Comparison of ENCODE assay signal across 29 cellular contexts in genomic region chr1:118961156-118961555, GRCh38. TPM values are rescaled to one million over a fixed set of nuclear protein-coding genes. Genes with fewer than 3 reads are reported as not detected.
DNase-seq lines count a peak whose midpoint lies in the region; ATAC-seq and TF ChIP-seq lines count a peak whose summit lies in the region.
"Had no signal": no experiment of that assay in that cellular context is flagged by ENCODE, and none has a peak within 500 bp of the region (broad histone marks: within the 10 kb centered on the region; RNA-seq: fewer than 3 reads in every experiment).

No MANE protein-coding gene starts in this region.

- peak in 1 of 4 donors; percentile 23 for ATAC-seq in psoas muscle
- ATAC-seq in HG03432 (IDR thresholded peaks at IDR 0.05; ENCODE audit: unreplicated experiment), result no peak
- no peak for ATAC-seq in HG03139 (IDR thresholded peaks at IDR 0.05; ENCODE audit: unreplicated experiment)
- ATAC-seq: activated naive CD4-positive, alpha-beta T cell treated with anti-CD3 and anti-CD28 coated beads, Interleukin-2, amount 50 U/mL, for 72 hours had no signal

- peaks cover 13% of the 10 kb centered on the region for H3K36me3 Mint-ChIP-seq in Calu3 (ENCODE audit: insufficient read depth, unreplicated experiment)
- no peaks in the 10 kb centered on the region for H3K36me3 Mint-ChIP-seq in activated naive CD4-positive, alpha-beta T cell treated with anti-CD3 and anti-CD28 coated beads, Interleukin-2, amount 10 ng/mL, durations not matched to agents 7 days and 5 days
- H3K36me3 Mint-ChIP-seq: memory B cell, naive B cell had no signal

- peak overlapping the region; percentile 35 for H3K4me3 Mint-ChIP-seq in Calu3 (ENCODE audit: low read depth, unreplicated experiment)
- H3K4me3 Mint-ChIP-seq in activated naive CD4-positive, alpha-beta T cell treated with anti-CD3 and anti-CD28 coated beads, Interleukin-2, amount 10 ng/mL, durations not matched to agents 7 days and 5 days, result no peak overlapping the region
- H3K4me3 Mint-ChIP-seq: activated B cell treated with CpG ODN at 0.5 μM for 24 hours, memory B cell had no signal

- peaks cover 48% of the 10 kb centered on the region for H3K4me1 Mint-ChIP-seq in Calu3 (ENCODE audit: low read depth, unreplicated experiment)
- H3K4me1 Mint-ChIP-seq in activated naive CD4-positive, alpha-beta T cell treated with anti-CD3 and anti-CD28 coated beads, Interleukin-2, amount 10 ng/mL, durations not matched to agents 7 days and 5 days, result no peaks in the 10 kb centered on the region

- H3K27me3 ChIP-seq in psoas muscle (ENCODE audit: insufficient read depth in 3 of 3, low read length in 2 of 3), result no peaks in the 10 kb centered on the region
- H3K27me3 ChIP-seq: spleen, vagina had no signal

- no peak for TF ChIP-seq CTCF in Calu3 (IDR thresholded peaks at IDR 0.05; ENCODE audit: unreplicated experiment)
- no peak for TF ChIP-seq CTCF in epithelial cell of esophagus (IDR thresholded peaks at IDR 0.05; ENCODE audit: insufficient read depth, low read depth, low read length, missing control alignments)
- no peak for TF ChIP-seq CTCF in psoas muscle (IDR thresholded peaks at IDR 0.05)

- peak overlapping the region; percentile 74 for H3K27ac Mint-ChIP-seq in Calu3 (ENCODE audit: unreplicated experiment)
- no peak overlapping the region for H3K27ac Mint-ChIP-seq in activated naive CD4-positive, alpha-beta T cell treated with anti-CD3 and anti-CD28 coated beads, Interleukin-2, amount 10 ng/mL, durations not matched to agents 7 days and 5 days
- H3K27ac Mint-ChIP-seq: activated naive CD4-positive, alpha-beta T cell treated with anti-CD3 and anti-CD28 coated beads, Interleukin-2, amount 50 U/mL, for 72 hours had no signal

- H3K36me3 ChIP-seq in psoas muscle (ENCODE audit: insufficient read depth in 1 of 2, low read depth in 1 of 2), result no peaks in the 10 kb centered on the region
- H3K36me3 ChIP-seq: spleen, thoracic aorta, vagina had no signal

- CTCF ChIA-PET in Calu3 (lab: Charles Lee), result no interaction called here
- CTCF ChIA-PET in activated naive CD4-positive, alpha-beta T cell treated with anti-CD3 and anti-CD28 coated beads, Interleukin-2, amount 10 ng/mL, durations not matched to agents 7 days and 5 days (lab: Charles Lee), result no interaction called here

- BruUV-seq in Calu3 (replicated peaks; lab: Mats Ljungman, UMichigan), result no TSS peak

- intact Hi-C loops in Calu3 (cut with micrococcal nuclease; ENCODE audit: unreplicated experiment), result loop anchor here (5.0 kb wide), 1 partner anchor 41 kb away; no protein-coding TSS in a partner anchor
- intact Hi-C loops in psoas muscle (cut with DNase I), result no loop called here

- WGBS in psoas muscle, 3 donors, result 55 to 70% (median 69%) methylated on average over 2 of the region's 2 CpGs

- H3K27me3 Mint-ChIP-seq in Calu3 (ENCODE audit: unreplicated experiment), result no peaks in the 10 kb centered on the region
- peaks cover 6% of the 10 kb centered on the region for H3K27me3 Mint-ChIP-seq in activated naive CD4-positive, alpha-beta T cell treated with anti-CD3 and anti-CD28 coated beads, Interleukin-2, amount 10 ng/mL, durations not matched to agents 7 days and 5 days
- H3K27me3 Mint-ChIP-seq: memory B cell had no signal

- H3K4me3 ChIP-seq in epithelial cell of esophagus (ENCODE audit: low read length) (no peak overlapping the region), psoas muscle (no peak overlapping the region)
- H3K4me3 ChIP-seq: spleen, thoracic aorta, vagina had no signal

- H3K9me3 ChIP-seq in psoas muscle, result no peaks in the 10 kb centered on the region
- H3K9me3 ChIP-seq: thoracic aorta, vagina had no signal

- DNase-seq in Calu3, result no peak
- DNase-seq in M059J (ENCODE audit: low read depth), result peak; percentile 44
- DNase-seq in epithelial cell of esophagus (ENCODE audit: low read depth), result peak; percentile 4
- no peak for DNase-seq in psoas muscle
- DNase-seq in activated naive CD4-positive, alpha-beta T cell treated with anti-CD3 and anti-CD28 coated beads, Interleukin-2, amount 10 ng/mL, durations not matched to agents 7 days and 5 days, result no peak
- DNase-seq in SKM-1 treated with dmso at 0.1 percent for 144 hours (lab: John Stamatoyannopoulos, UW; ENCODE audit: unreplicated experiment), result no peak
- DNase-seq: activated B cell treated with CpG ODN at 0.5 μM for 24 hours; activated CD4-positive, alpha-beta T cell treated with anti-CD3 and anti-CD28 coated beads, Interleukin-2, amount 50 U/mL, for 4 hours; aorta; caudate nucleus; GDM1; Karpas-422; kidney glomerular epithelial cell; naive B cell; NCI-H1092; NCI-H2029; NCI-H2227 treated with DMSO at 0.1 percent for 48 hours; nucleus accumbens; spleen; stimulated activated CD4-positive, alpha-beta T cell treated with anti-CD3 and anti-CD28 coated beads, Interleukin-4, amount 100 ng/mL, for 24 hours; stimulated activated naive CD4-positive, alpha-beta T cell had no signal

- H3K4me1 ChIP-seq in psoas muscle, result peaks cover 74% of the 10 kb centered on the region
- H3K4me1 ChIP-seq: vagina had no signal

- peak overlapping the region; percentile 91 for H3K27ac ChIP-seq in psoas muscle
- H3K27ac ChIP-seq: C4-2B, thoracic aorta, vagina had no signal

- peaks cover 6% of the 10 kb centered on the region for H3K9me3 Mint-ChIP-seq in Calu3 (ENCODE audit: low read depth, unreplicated experiment)
- H3K9me3 Mint-ChIP-seq in activated naive CD4-positive, alpha-beta T cell treated with anti-CD3 and anti-CD28 coated beads, Interleukin-2, amount 10 ng/mL, durations not matched to agents 7 days and 5 days, result peaks cover 2% of the 10 kb centered on the region
- H3K9me3 Mint-ChIP-seq: activated B cell treated with CpG ODN at 0.5 μM for 24 hours had no signal

RNA-seq across cellular contexts. Expression of gene TBX15, which starts 27.0 kb away (rescaled TPM):
- total RNA-seq in Calu3 (2022), result 0.17 TPM in 1 of 2 replicates, not detected in the other
- total RNA-seq in M059J (2014; rRNA removed; shearing (Covaris generic)), result 1.5 and 2.9 TPM in 2 replicates
- 100 to 1,000 TPM in 3 of 4 donors, 10 to 100 TPM in 1; 62.5 to 220 (median 143) TPM for total RNA-seq in psoas muscle
- polyA plus RNA-seq in psoas muscle, result 100 to 1,000 TPM in 1 of 3 donors, 10 to 100 TPM in 2; 37.0 to 105 (median 53.8) TPM
- total RNA-seq: activated naive CD4-positive, alpha-beta T cell treated with anti-CD3 and anti-CD28 coated beads, Interleukin-2, amount 50 U/mL, for 72 hours had no signal
- polyA plus RNA-seq: AG04450 had no signal

Comparison
In these comparisons a context has a peak if more than half of its experiments do, and no peak if none do; other contexts are left out.
1. DNase-seq: peak in M059J (single experiment) and epithelial cell of esophagus (single experiment); none in Calu3 (single experiment), psoas muscle (0 of 2), activated naive CD4-positive, alpha-beta T cell treated with anti-CD3 and anti-CD28 coated beads, Interleukin-2, amount 10 ng/mL, durations not matched to agents 7 days and 5 days (single experiment) and SKM-1 treated with dmso at 0.1 percent for 144 hours (single experiment).
2. RNA of gene TBX15, which starts 27.0 kb away (total RNA-seq): 62.5 to 220 TPM in psoas muscle; 1.5 to 2.9 TPM in M059J and 0.17 TPM in Calu3; every median in the first group is over 10 times any median in the second.